In genomic region chr11:60951611-60951908, GRCh38 we compare ENCODE assay signal across 8 cellular contexts. TPM values are rescaled to one million over a fixed set of nuclear protein-coding genes. Genes with fewer than 3 reads are reported as not detected.
DNase-seq lines count a peak whose midpoint lies in the region; TF ChIP-seq lines count a peak whose summit lies in the region.

No MANE protein-coding gene starts in this region.

- no peaks in the 10 kb centered on the region for H3K36me3 Mint-ChIP-seq in HFFc6 (ENCODE audit: low read depth)
- H3K36me3 Mint-ChIP-seq in immature natural killer cell: no peaks in the 10 kb centered on the region
- no peaks in the 10 kb centered on the region for H3K36me3 Mint-ChIP-seq in glutamatergic neuron (ENCODE audit: unreplicated experiment)

- H3K9me3 Mint-ChIP-seq in HFFc6 (no peaks in the 10 kb centered on the region), immature natural killer cell (no peaks in the 10 kb centered on the region), glutamatergic neuron (ENCODE audit: unreplicated experiment) (peaks cover 16% of the 10 kb centered on the region)

- 24 to 33% (median 28%) methylated on average over 8 to 9 of the region's 9 CpGs for WGBS in adrenal gland, 4 donors
- 4 to 5% (median 5%) methylated on average over 7 to 9 of the region's 9 CpGs for WGBS in spleen, 5 donors

- H3K27ac ChIP-seq in adrenal gland (peak overlapping the region in 4 of 5 donors; percentile 64 to 91 (median 76)), spleen (peak overlapping the region; percentile 84 to 98 (median 92))

- DNase-seq in HFFc6: no peak
- DNase-seq in adrenal gland: no peak
- DNase-seq in immature natural killer cell: no peak
- DNase-seq in spleen: no peak
- no peak for DNase-seq in hypothalamus (lab: John Stamatoyannopoulos, UW)
- DNase-seq in glutamatergic neuron: no peak
- no peak for DNase-seq in central memory CD4-positive, alpha-beta T cell
- DNase-seq in mesenteric fat pad (ENCODE audit: low spot score): no peak

- peaks cover 4% of the 10 kb centered on the region for H3K27me3 ChIP-seq in adrenal gland
- peaks cover 0 to 6% (median 0%) of the 10 kb centered on the region in 7 donors for H3K27me3 ChIP-seq in spleen (replicated peaks in 1 of 7)

- intact Hi-C loops in adrenal gland (cut with DNase I) (no loop called here), spleen (cut with DNase I; ENCODE audit: low total_unique reads) (no loop called here)

- H3K4me1 ChIP-seq in adrenal gland (replicated peaks in 1 of 2) (no peaks in the 10 kb centered on the region), spleen (peaks cover 15 to 93% (median 67%) of the 10 kb centered on the region in 6 donors)

- TF ChIP-seq POLR2A in adrenal gland (IDR thresholded peaks at IDR 0.05) (no peak), spleen (IDR thresholded peaks at IDR 0.05) (no peak)

- peak overlapping the region; percentile 82 for H3K27ac Mint-ChIP-seq in HFFc6
- peak overlapping the region in 2 of 6 donors; percentile 54 to 84 for H3K27ac Mint-ChIP-seq in immature natural killer cell
- H3K27ac Mint-ChIP-seq in glutamatergic neuron (ENCODE audit: unreplicated experiment): no peak overlapping the region

- H3K36me3 ChIP-seq in adrenal gland (replicated peaks in 1 of 2) (no peaks in the 10 kb centered on the region), spleen (peaks cover 0 to 24% (median 6%) of the 10 kb centered on the region in 6 donors)

- H3K4me3 ChIP-seq in adrenal gland (peak overlapping the region in 2 of 4 donors; percentile 9 to 62), spleen (peak overlapping the region; percentile 41 to 88 (median 66))

- TF ChIP-seq CTCF in HFFc6 (IDR thresholded peaks at IDR 0.05): no peak
- no peak for TF ChIP-seq CTCF in adrenal gland (IDR thresholded peaks at IDR 0.05)
- no peak for TF ChIP-seq CTCF in spleen (IDR thresholded peaks at IDR 0.05 in 8 of 11, conservative IDR thresholded peaks at IDR 0.05 in 3 of 11)
- no peak for TF ChIP-seq CTCF in glutamatergic neuron (IDR thresholded peaks at IDR 0.05; ENCODE audit: partially characterized antibody, unreplicated experiment)

- H3K27me3 Mint-ChIP-seq in HFFc6 (ENCODE audit: insufficient read depth) (no peaks in the 10 kb centered on the region; the same call in 1 of the 2 replicates), immature natural killer cell (ENCODE audit: low read depth in 3 of 3) (peaks cover 4 to 14% (median 10%) of the 10 kb centered on the region in 3 donors), glutamatergic neuron (ENCODE audit: unreplicated experiment) (peaks cover 11% of the 10 kb centered on the region)

- H3K9me3 ChIP-seq in adrenal gland (replicated peaks in 1 of 3) (no peaks in the 10 kb centered on the region), spleen (no peaks in the 10 kb centered on the region)

- H3K4me3 Mint-ChIP-seq in HFFc6 (peak overlapping the region; percentile 90), immature natural killer cell (peak overlapping the region; percentile 83 to 93 (median 89)), glutamatergic neuron (ENCODE audit: unreplicated experiment) (no peak overlapping the region)

- peaks cover 17% of the 10 kb centered on the region for H3K4me1 Mint-ChIP-seq in HFFc6 (ENCODE audit: low read depth)
- H3K4me1 Mint-ChIP-seq in immature natural killer cell: peaks cover 14 to 21% of the 10 kb centered on the region in 2 donors
- H3K4me1 Mint-ChIP-seq in glutamatergic neuron (ENCODE audit: low read depth, unreplicated experiment): peaks cover 17% of the 10 kb centered on the region

RNA-seq across cellular contexts. Expression of gene SLC15A3, which starts 0.4 kb away (rescaled TPM):
- total RNA-seq in HFFc6 (2021; fragmentation: NEBNext Ultra II Directional; extraction: Animal tissue kit (Norgen Biotek cat#: 25700)): 1 to 10 TPM; 2.7 to 6.6 (median 3.4) TPM
- total RNA-seq in adrenal gland (10 to 100 TPM; 16.7 to 34.9 (median 31.0) TPM), spleen (100 to 1,000 TPM in 4 of 7 donors, 10 to 100 TPM in 3; 62.9 to 133 (median 114) TPM), glutamatergic neuron (ENCODE audit: unreplicated experiment) (4.4 TPM), mesenteric fat pad (47.4 TPM)
- polyA plus RNA-seq in adrenal gland (10 to 100 TPM; 15.8 to 57.7 (median 37.2) TPM), immature natural killer cell (under 1 TPM in 2 of 3 donors, not detected in 1; 0.41 to 0.43 TPM), spleen (100 to 1,000 TPM in 2 of 3 donors, 10 to 100 TPM in 1; 83.8 to 139 (median 115) TPM)

RNA-seq across cellular contexts. Expression of gene CD6, which starts 19.9 kb away (rescaled TPM):
- total RNA-seq in HFFc6 (2021; fragmentation: NEBNext Ultra II Directional; extraction: Animal tissue kit (Norgen Biotek cat#: 25700)): not detected
- 1 to 10 TPM in 7 of 8 donors, under 1 TPM in 1; 0.81 to 8.4 (median 2.4) TPM for total RNA-seq in adrenal gland
- polyA plus RNA-seq in adrenal gland: 1 to 10 TPM in 1 of 3 donors, under 1 TPM in 2; 0.37 to 3.0 (median 0.67) TPM
- 10 to 100 TPM; 17.3 to 47.3 (median 19.1) TPM for polyA plus RNA-seq in immature natural killer cell
- 10 to 100 TPM; 13.4 to 47.6 (median 31.4) TPM for total RNA-seq in spleen
- polyA plus RNA-seq in spleen: 10 to 100 TPM; 10.9 to 21.8 (median 20.3) TPM
- total RNA-seq in glutamatergic neuron (ENCODE audit: unreplicated experiment): not detected
- total RNA-seq in mesenteric fat pad: 0.87 TPM

RNA-seq across cellular contexts. Expression of gene TMEM132A, which starts 27.3 kb away (rescaled TPM):
- 10 to 100 TPM; 23.8 to 32.2 (median 26.9) TPM for total RNA-seq in HFFc6 (2021; fragmentation: NEBNext Ultra II Directional; extraction: Animal tissue kit (Norgen Biotek cat#: 25700))
- total RNA-seq in adrenal gland (10 to 100 TPM; 14.4 to 66.1 (median 36.5) TPM), spleen (10 to 100 TPM in 4 of 7 donors, 1 to 10 TPM in 3; 5.6 to 15.6 (median 13.0) TPM), glutamatergic neuron (ENCODE audit: unreplicated experiment) (664 TPM), mesenteric fat pad (6.7 TPM)
- polyA plus RNA-seq in adrenal gland (10 to 100 TPM in 2 of 3 donors, 1 to 10 TPM in 1; 3.4 to 48.9 (median 37.9) TPM), immature natural killer cell (not detected), spleen (10 to 100 TPM in 1 of 3 donors, 1 to 10 TPM in 2; 5.7 to 11.4 (median 7.1) TPM)

RNA-seq across cellular contexts. Expression of gene TMEM109, which starts 37.6 kb away (rescaled TPM):
- total RNA-seq in HFFc6 (2021; fragmentation: NEBNext Ultra II Directional; extraction: Animal tissue kit (Norgen Biotek cat#: 25700)): 100 to 1,000 TPM in 1 of 6 experiments, 10 to 100 TPM in 5; 74.6 to 101 (median 92.5) TPM
- total RNA-seq in adrenal gland: 100 to 1,000 TPM in 3 of 8 donors, 10 to 100 TPM in 5; 59.7 to 115 (median 91.5) TPM
- polyA plus RNA-seq in adrenal gland: 10 to 100 TPM; 38.0 to 66.3 (median 65.0) TPM
- polyA plus RNA-seq in immature natural killer cell: 100 to 1,000 TPM; 292 to 631 (median 400) TPM
- 100 to 1,000 TPM in 6 of 7 donors, 10 to 100 TPM in 1; 82.1 to 125 (median 109) TPM for total RNA-seq in spleen
- polyA plus RNA-seq in spleen: 10 to 100 TPM; 53.6 to 84.7 (median 84.5) TPM
- total RNA-seq in glutamatergic neuron (ENCODE audit: unreplicated experiment): 4.0 TPM
- total RNA-seq in mesenteric fat pad: 116 TPM

RNA-seq across cellular contexts. Expression of gene PRPF19, which starts 45.2 kb away (rescaled TPM):
- total RNA-seq in HFFc6 (2021; fragmentation: NEBNext Ultra II Directional; extraction: Animal tissue kit (Norgen Biotek cat#: 25700)): 10 to 100 TPM; 72.5 to 95.1 (median 89.4) TPM
- total RNA-seq in adrenal gland: 100 to 1,000 TPM in 3 of 8 donors, 10 to 100 TPM in 5; 81.5 to 129 (median 98.2) TPM
- 100 to 1,000 TPM; 101 to 107 (median 103) TPM for polyA plus RNA-seq in adrenal gland
- 10 to 100 TPM in 2 of 3 donors, 1 to 10 TPM in 1; 8.9 to 15.2 (median 13.6) TPM for polyA plus RNA-seq in immature natural killer cell
- total RNA-seq in spleen: 10 to 100 TPM; 58.7 to 81.1 (median 73.4) TPM
- 10 to 100 TPM; 65.2 to 76.7 (median 66.4) TPM for polyA plus RNA-seq in spleen
- 74.4 TPM for total RNA-seq in glutamatergic neuron (ENCODE audit: unreplicated experiment)
- total RNA-seq in mesenteric fat pad: 68.3 TPM
